33 cellular contexts compared by ENCODE assay signal in genomic region chr18:42292654-42293053, GRCh38.
"Had no signal": no experiment of that assay in that cellular context is flagged by ENCODE, and none has a peak within 500 bp of the region (broad histone marks: within the 10 kb centered on the region; RNA-seq: fewer than 3 reads in every experiment).

No MANE protein-coding gene starts in this region.

- H3K27ac ChIP-seq: adrenal gland, ascending aorta, body of pancreas, brain microvascular endothelial cell, breast epithelium, cardiac muscle cell had no signal

- H3K9me3 ChIP-seq: adrenal gland, ascending aorta, body of pancreas, breast epithelium had no signal

- ATAC-seq: activated naive CD4-positive, alpha-beta T cell treated with anti-CD3 and anti-CD28 coated beads, Interleukin-2, amount 50 U/mL, for 72 hours; activated naive CD8-positive, alpha-beta T cell treated with anti-CD3 and anti-CD28 coated beads, Interleukin-2, amount 50 U/mL, for 24 hours; activated T-cell treated with anti-CD3 and anti-CD28 coated beads, Interleukin-2, amount 50 U/mL, for 4 hours; activated T-cell treated with anti-CD3 and anti-CD28 coated beads, Interleukin-2, amount 50 U/mL, for 72 hours; activated T-helper 17 cell treated with anti-CD3 and anti-CD28 coated beads, Interleukin-2, amount 50 U/mL, for 72 hours; body of pancreas had no signal

- FAIRE-seq: astrocyte, bronchial epithelial cell had no signal

- H3K4me3 ChIP-seq: adrenal gland, ascending aorta, body of pancreas, breast epithelium, cardiac muscle cell had no signal

- DNase-seq: activated effector memory CD4-positive, alpha-beta T cell treated with anti-CD3 and anti-CD28 coated beads, Interleukin-2, amount 50 U/mL, for 16 hours; activated effector memory CD4-positive, alpha-beta T cell treated with Interleukin-2 at 50 U/mL for 16 hours; activated gamma-delta T cell; activated gamma-delta T cell treated with Interleukin-2 at 50 U/mL for 16 hours; activated naive CD4-positive, alpha-beta T cell; activated naive CD4-positive, alpha-beta T cell treated with anti-CD3 and anti-CD28 coated beads for 36 hours; activated naive CD4-positive, alpha-beta T cell treated with anti-CD3 and anti-CD28 coated beads, Interleukin-2, amount 10 ng/mL, durations not matched to agents 7 days and 5 days; activated naive CD4-positive, alpha-beta T cell treated with anti-CD3 and anti-CD28 coated beads, Interleukin-2, amount 50 U/mL, for 16 hours; activated naive CD4-positive, alpha-beta T cell treated with Interleukin-2 at 50 U/mL for 16 hours; activated naive CD8-positive, alpha-beta T cell treated with anti-CD3 and anti-CD28 coated beads for 36 hours; activated naive CD8-positive, alpha-beta T cell treated with anti-CD3 and anti-CD28 coated beads, Interleukin-2, amount 10 ng/mL, durations not matched to agents 7 days and 5 days; activated naive CD8-positive, alpha-beta T cell treated with anti-CD3 and anti-CD28 coated beads, Interleukin-2, amount 50 U/mL, for 24 hours; activated T-cell treated with anti-CD3 and anti-CD28 coated beads, Interleukin-2, amount 50 U/mL, for 24 hours; activated T-cell treated with anti-CD3 and anti-CD28 coated beads, Interleukin-2, amount 50 U/mL, for 4 hours; activated T-cell treated with anti-CD3 and anti-CD28 coated beads, Interleukin-2, amount 50 U/mL, for 48 hours; activated T-cell treated with anti-CD3 and anti-CD28 coated beads, Interleukin-2, amount 50 U/mL, for 72 hours; adrenal gland; amniotic stem cell; amygdala; anterior cingulate cortex; aorta; body of pancreas; brain microvascular endothelial cell; caudate nucleus; central memory CD4-positive, alpha-beta T cell; cerebellar nuclear complex had no signal

- H3K36me3 ChIP-seq: adrenal gland, ascending aorta, brain microvascular endothelial cell, breast epithelium, cardiac muscle cell had no signal

- H3K27me3 ChIP-seq: adrenal gland, ascending aorta, body of pancreas, brain microvascular endothelial cell, breast epithelium, cardiac muscle cell had no signal

- H3K4me1 ChIP-seq: ascending aorta, body of pancreas, breast epithelium had no signal
